Comparison of ENCODE assay signal across 15 cellular contexts in the genomic region with DNA sequence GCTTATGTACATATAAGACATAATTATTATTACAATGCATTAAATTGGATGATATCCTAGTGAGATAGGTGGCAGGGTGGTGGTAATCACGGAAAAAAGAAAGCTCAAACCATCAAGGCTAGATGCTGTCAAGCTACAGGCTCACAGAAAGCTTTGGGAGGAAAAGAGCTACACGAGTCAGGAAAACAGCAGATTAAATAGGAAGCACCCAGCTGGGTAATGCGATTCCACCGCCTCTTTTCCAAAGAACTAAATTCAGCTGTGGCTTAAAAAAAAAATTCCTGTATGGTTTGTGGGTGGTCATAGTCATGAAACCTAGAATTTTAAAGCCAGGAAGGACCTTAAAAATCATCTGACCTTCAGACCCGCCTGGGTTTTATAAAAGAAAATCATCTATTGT. TPM values are rescaled to one million over a fixed set of nuclear protein-coding genes. Genes with fewer than 3 reads are reported as not detected.
DNase-seq lines count a peak whose midpoint lies in the region; ATAC-seq lines count a peak whose summit lies in the region.
"Had no signal": no experiment of that assay in that cellular context is flagged by ENCODE, and none has a peak within 500 bp of the region (broad histone marks: within the 10 kb centered on the region; RNA-seq: fewer than 3 reads in every experiment).

No MANE protein-coding gene starts in this region.

- H3K9me3 ChIP-seq in SK-N-MC (ENCODE audit: low read depth, low read length): no peaks in the 10 kb centered on the region
- H3K9me3 ChIP-seq: BE2C, Caco-2 had no signal

- DNase-seq in NCI-H82 (lab: John Stamatoyannopoulos, UW) (peak; percentile 21), NCI-H82 treated with DMSO at 0.1 percent for 48 hours (lab: John Stamatoyannopoulos, UW; ENCODE audit: unreplicated experiment) (no peak), G401 (ENCODE audit: low spot score) (peak; percentile 63), SK-N-MC (ENCODE audit: low read depth, low spot score) (no peak), mesenteric fat pad (ENCODE audit: low spot score) (peak; percentile 11), midbrain (lab: John Stamatoyannopoulos, UW) (no peak), T-helper 9 cell (no peak)
- DNase-seq: ACHN; BE2C; Caco-2; CD4-positive, CD25-positive, alpha-beta regulatory T cell; CD8-positive, alpha-beta memory T cell; GDM1; H9 had no signal

- in situ Hi-C loops in G401 (cut with HindIII; ENCODE audit: low sequenced_read_pairs): no loop called here

- ATAC-seq in HG03439 (IDR thresholded peaks at IDR 0.05; ENCODE audit: unreplicated experiment): no peak

- no peak overlapping the region for H3K27ac ChIP-seq in SK-N-MC

- no peaks in the 10 kb centered on the region for H3K36me3 ChIP-seq in SK-N-MC (ENCODE audit: insufficient read depth, low read length)
- H3K36me3 ChIP-seq: BE2C had no signal

- H3K4me3 ChIP-seq in SK-N-MC: peak overlapping the region; percentile 41

- no peak overlapping the region for H3K9ac ChIP-seq in SK-N-MC (ENCODE audit: insufficient read length)

RNA-seq across cellular contexts. Expression of a gene that starts 23.7 kb away (rescaled TPM):
- 14.0 and 33.9 TPM in 2 replicates for total RNA-seq in G401 (2014; rRNA removed; shearing (Covaris generic))
- total RNA-seq in mesenteric fat pad: 45.9 TPM

RNA-seq across cellular contexts. Expression of a gene that starts 57.0 kb away (rescaled TPM):
- total RNA-seq in G401 (2014; rRNA removed; shearing (Covaris generic)): 52.6 and 58.4 TPM in 2 replicates
- 6.1 TPM for total RNA-seq in mesenteric fat pad

Comparison
In these comparisons a context has a peak if more than half of its experiments do, and no peak if none do; other contexts are left out.
1. DNase-seq: peak in NCI-H82 (single experiment), G401 (single experiment) and mesenteric fat pad (single experiment); none in NCI-H82 treated with DMSO at 0.1 percent for 48 hours (single experiment), SK-N-MC (single experiment), midbrain (single experiment) and T-helper 9 cell (single experiment).